10 cellular contexts compared by ENCODE assay signal in the genomic region with DNA sequence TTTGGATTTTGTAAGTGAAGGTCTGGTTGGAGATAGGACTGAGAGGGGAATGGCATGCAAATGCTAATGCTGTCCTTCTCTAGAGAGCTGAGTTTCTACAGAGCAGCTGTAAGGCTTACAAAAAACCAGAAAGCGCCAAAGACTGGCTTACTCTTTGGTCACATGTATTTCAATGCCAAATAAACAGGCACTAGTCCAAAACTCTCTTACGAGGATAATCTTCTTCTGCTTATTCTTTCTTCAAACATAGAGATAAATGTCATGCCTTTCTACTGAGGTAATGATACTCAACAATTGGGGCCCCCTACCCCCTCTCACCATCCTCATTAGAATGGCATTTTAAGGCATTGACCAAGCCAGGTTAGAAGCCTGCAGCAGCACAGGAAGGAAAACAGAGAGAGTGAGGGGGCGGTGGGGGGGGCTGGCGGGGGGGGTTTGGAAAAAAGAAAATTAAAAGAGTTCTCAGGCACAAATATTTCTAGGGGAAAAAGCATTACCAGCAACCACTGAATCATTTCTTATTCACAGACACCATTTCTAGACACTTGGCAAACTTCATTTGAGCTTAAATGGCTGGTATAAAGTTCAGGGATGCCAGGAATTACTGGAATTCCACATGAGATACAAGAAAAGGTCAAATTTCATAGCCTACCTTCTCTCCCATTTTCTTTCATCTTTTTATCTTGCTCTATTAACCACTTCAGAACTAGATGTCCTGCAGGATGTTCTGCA. TPM values are rescaled to one million over a fixed set of nuclear protein-coding genes. Genes with fewer than 3 reads are reported as not detected.
DNase-seq lines count a peak whose midpoint lies in the region; ATAC-seq and TF ChIP-seq lines count a peak whose summit lies in the region.
"Had no signal": no experiment of that assay in that cellular context is flagged by ENCODE, and none has a peak within 500 bp of the region (broad histone marks: within the 10 kb centered on the region; RNA-seq: fewer than 3 reads in every experiment).

No MANE protein-coding gene starts in this region.

- CTCF ChIA-PET in naive thymus-derived CD4-positive, alpha-beta T cell (lab: Charles Lee) = no interaction called here

- in situ Hi-C loops in astrocyte of the spinal cord (cut with HindIII; ENCODE audit: low sequenced_read_pairs) = no loop called here

- peak overlapping the region; percentile 59 to 81 (median 66) for H3K27ac ChIP-seq in sigmoid colon
- no peak overlapping the region for H3K27ac ChIP-seq in naive thymus-derived CD4-positive, alpha-beta T cell (ENCODE audit: low read depth, low read length)

- H3K9me3 Mint-ChIP-seq in naive thymus-derived CD4-positive, alpha-beta T cell = no peaks in the 10 kb centered on the region

- H3K27me3 Mint-ChIP-seq in naive thymus-derived CD4-positive, alpha-beta T cell = no peaks in the 10 kb centered on the region
- H3K27me3 Mint-ChIP-seq: activated CD4-positive, alpha-beta T cell treated with anti-CD3 and anti-CD28 coated beads for 36 hours had no signal

- H3K9ac ChIP-seq in iPS-15b (ENCODE audit: low read depth, low read length) = no peak overlapping the region

- TF ChIP-seq EP300 in sigmoid colon (IDR thresholded peaks at IDR 0.05) = peak in 1 of 4 donors; percentile 65

- intact Hi-C loops in sigmoid colon (cut with DNase I) = loop anchor here (10.0 kb wide), 3 partner anchors 185 to 795 kb away; a partner anchor contains a TSS
- intact Hi-C loops in naive thymus-derived CD4-positive, alpha-beta T cell (cut with micrococcal nuclease) = no loop called here

- TF ChIP-seq CTCF in astrocyte of the spinal cord (IDR thresholded peaks at IDR 0.05; ENCODE audit: low read depth, low read length) = no peak
- no peak for TF ChIP-seq CTCF in sigmoid colon (IDR thresholded peaks at IDR 0.05)

- H3K36me3 ChIP-seq in H7 (replicated peaks; ENCODE audit: control insufficient read depth, insufficient read depth, low read length) (peaks cover 5% of the 10 kb centered on the region), iPS-15b (ENCODE audit: control insufficient read depth, insufficient read depth, low read length) (peaks cover 13% of the 10 kb centered on the region), sigmoid colon (peaks cover 0 to 39% (median 2%) of the 10 kb centered on the region in 4 donors)
- peaks cover 0 to 61% (median 20%) of the 10 kb centered on the region in 3 experiments for H3K36me3 ChIP-seq in naive thymus-derived CD4-positive, alpha-beta T cell (ENCODE audit: control insufficient read depth in 2 of 3, insufficient read depth in 3 of 3, low read length in 3 of 3)

- H3K27me3 ChIP-seq in H7 (ENCODE audit: control insufficient read depth, insufficient read depth, low read length) (no peaks in the 10 kb centered on the region), iPS-15b (ENCODE audit: control insufficient read depth, insufficient read depth, low read length) (no peaks in the 10 kb centered on the region), sigmoid colon (no peaks in the 10 kb centered on the region)
- H3K27me3 ChIP-seq in naive thymus-derived CD4-positive, alpha-beta T cell (ENCODE audit: control insufficient read depth in 2 of 2, insufficient read depth in 2 of 2, low read length in 2 of 2) = no peaks in the 10 kb centered on the region

- 78% methylated on average over 4 of the region's 4 CpGs for WGBS in sigmoid colon, 2 donors

- H3K4me1 ChIP-seq in iPS-15b (ENCODE audit: control insufficient read depth, insufficient read depth, low read length) = peaks cover 53% of the 10 kb centered on the region
- peaks cover 0 to 46% (median 31%) of the 10 kb centered on the region in 4 donors for H3K4me1 ChIP-seq in sigmoid colon
- no peaks in the 10 kb centered on the region for H3K4me1 ChIP-seq in naive thymus-derived CD4-positive, alpha-beta T cell (ENCODE audit: control insufficient read depth in 2 of 2, insufficient read depth in 2 of 2, low read length in 2 of 2)

- POLR2A ChIA-PET in naive thymus-derived CD4-positive, alpha-beta T cell (lab: Charles Lee) = no interaction called here

- no peaks in the 10 kb centered on the region for H3K4me1 Mint-ChIP-seq in naive thymus-derived CD4-positive, alpha-beta T cell
- H3K4me1 Mint-ChIP-seq: activated CD4-positive, alpha-beta T cell treated with anti-CD3 and anti-CD28 coated beads for 36 hours had no signal

- no peak for TF ChIP-seq POLR2A in sigmoid colon (IDR thresholded peaks at IDR 0.05)

- no peak overlapping the region for H3K27ac Mint-ChIP-seq in naive thymus-derived CD4-positive, alpha-beta T cell
- H3K27ac Mint-ChIP-seq: activated CD4-positive, alpha-beta T cell treated with anti-CD3 and anti-CD28 coated beads for 36 hours had no signal

- H3K36me3 Mint-ChIP-seq in naive thymus-derived CD4-positive, alpha-beta T cell = peaks cover 19 to 75% (median 48%) of the 10 kb centered on the region in 5 donors

- H3K4me3 ChIP-seq in H7 (ENCODE audit: insufficient read depth, low read depth, low read length) = no peak overlapping the region
- H3K4me3 ChIP-seq in astrocyte of the spinal cord (ENCODE audit: low read depth, low read length) = no peak overlapping the region
- peak overlapping the region; percentile 23 for H3K4me3 ChIP-seq in iPS-15b (ENCODE audit: low read depth, low read length)
- H3K4me3 ChIP-seq in sigmoid colon = no peak overlapping the region
- H3K4me3 ChIP-seq in naive thymus-derived CD4-positive, alpha-beta T cell (ENCODE audit: low read length) = no peak overlapping the region

- no peak for ATAC-seq in naive thymus-derived CD4-positive, alpha-beta T cell
- ATAC-seq in GM19035 (IDR thresholded peaks at IDR 0.05; ENCODE audit: unreplicated experiment) = no peak
- ATAC-seq in GM18907 (IDR thresholded peaks at IDR 0.05; ENCODE audit: unreplicated experiment) = no peak
- no peak for ATAC-seq in HG02798 (IDR thresholded peaks at IDR 0.05; ENCODE audit: poor library complexity, unreplicated experiment)
- ATAC-seq: activated CD4-positive, alpha-beta T cell treated with anti-CD3 and anti-CD28 coated beads for 36 hours; esophagus mucosa had no signal

- DNase-seq in H7 = peak; percentile 57
- DNase-seq in astrocyte of the spinal cord (ENCODE audit: low read depth, low spot score) = peak; percentile 88
- no peak for DNase-seq in sigmoid colon
- no peak for DNase-seq in naive thymus-derived CD4-positive, alpha-beta T cell
- DNase-seq: activated CD4-positive, alpha-beta T cell treated with anti-CD3 and anti-CD28 coated beads for 36 hours had no signal

- H3K9me3 ChIP-seq in iPS-15b (ENCODE audit: control insufficient read depth, insufficient read depth, low read length) (no peaks in the 10 kb centered on the region), sigmoid colon (no peaks in the 10 kb centered on the region)
- no peaks in the 10 kb centered on the region for H3K9me3 ChIP-seq in naive thymus-derived CD4-positive, alpha-beta T cell (ENCODE audit: control insufficient read depth in 2 of 3, low read length in 3 of 3)

- no peak overlapping the region for H3K4me3 Mint-ChIP-seq in naive thymus-derived CD4-positive, alpha-beta T cell
- H3K4me3 Mint-ChIP-seq: activated CD4-positive, alpha-beta T cell treated with anti-CD3 and anti-CD28 coated beads for 36 hours had no signal

RNA-seq across cellular contexts. Expression of a gene that starts 34.0 kb away (rescaled TPM):
- total RNA-seq in H7 (2014; rRNA removed; shearing (Covaris generic)) = 47.6 and 56.2 TPM in 2 replicates
- total RNA-seq in sigmoid colon = 10 to 100 TPM; 18.6 to 27.6 (median 21.3) TPM
- polyA plus RNA-seq in sigmoid colon = 10 to 100 TPM; 18.0 to 36.5 (median 24.0) TPM
- 10 to 100 TPM; 33.6 to 68.3 (median 36.5) TPM for total RNA-seq in naive thymus-derived CD4-positive, alpha-beta T cell
- 10 to 100 TPM; 16.5 to 24.8 TPM for polyA plus RNA-seq in naive thymus-derived CD4-positive, alpha-beta T cell

Comparison
In these comparisons a context has a peak if more than half of its experiments do, and no peak if none do; other contexts are left out.
1. DNase-seq: peak in H7 (single experiment) and astrocyte of the spinal cord (single experiment); none in sigmoid colon (single experiment) and naive thymus-derived CD4-positive, alpha-beta T cell (0 of 9).